In the genomic region with DNA sequence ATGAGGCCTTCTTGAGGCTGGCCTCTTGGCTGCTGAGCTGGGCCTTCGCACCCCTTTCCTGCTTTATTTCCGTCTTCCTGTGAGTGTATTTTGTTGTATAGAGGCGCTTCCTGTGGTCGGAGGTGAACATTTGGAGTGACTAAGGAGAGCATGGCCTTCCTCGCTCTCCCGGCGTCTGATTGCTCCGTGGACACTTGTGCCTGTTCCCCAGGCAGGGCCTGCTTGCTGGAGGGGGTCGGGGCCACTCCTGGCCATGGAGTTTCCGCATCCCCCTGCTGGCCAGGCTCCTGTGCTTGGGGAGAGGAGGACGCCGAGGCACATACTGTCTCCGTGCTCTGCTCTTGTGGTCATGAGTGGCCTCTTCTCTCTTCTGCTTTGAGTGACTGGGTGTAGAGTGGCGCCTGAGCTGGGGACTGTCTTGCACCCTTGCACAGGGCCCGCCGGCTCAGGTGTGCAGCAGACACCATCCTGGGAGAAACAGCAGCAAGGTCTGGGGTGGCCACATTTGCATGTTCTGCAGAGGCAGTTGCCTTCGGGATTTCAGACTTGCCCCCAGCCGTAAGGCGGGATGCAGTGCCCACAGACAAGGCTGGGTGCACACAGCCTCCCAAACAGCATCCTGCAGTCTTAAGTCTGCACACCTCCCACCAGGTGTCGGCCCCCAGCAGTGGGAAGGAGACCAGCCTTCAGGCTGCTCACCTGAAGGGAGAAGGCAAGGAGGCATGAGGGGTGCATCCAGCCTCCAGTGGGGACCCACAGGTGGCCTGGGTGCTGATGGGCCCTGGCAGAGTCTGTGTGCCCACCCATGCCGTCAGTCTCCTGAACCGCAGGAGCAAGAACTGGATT, we compare ENCODE assay signal across 13 cellular contexts. TPM values are rescaled to one million over a fixed set of nuclear protein-coding genes. Genes with fewer than 3 reads are reported as not detected.
DNase-seq lines count a peak whose midpoint lies in the region; ATAC-seq and TF ChIP-seq lines count a peak whose summit lies in the region.
"Had no signal": no experiment of that assay in that cellular context is flagged by ENCODE, and none has a peak within 500 bp of the region (broad histone marks: within the 10 kb centered on the region; RNA-seq: fewer than 3 reads in every experiment).

No MANE protein-coding gene starts in this region.

- in situ Hi-C loops in mammary epithelial cell (cut with MboI; ENCODE audit: low sequenced_read_pairs in 2 of 2), result no loop called here

- H3K27ac Mint-ChIP-seq in WTC11, result peak overlapping the region; percentile 32
- peak overlapping the region; percentile 99 for H3K27ac Mint-ChIP-seq in stimulated activated effector memory CD8-positive, alpha-beta T cell treated with anti-CD3 and anti-CD28 coated beads, Interleukin-12 subunit alpha, Interleukin-12 subunit beta, amount 100 ng/mL, for 72 hours

- no peaks in the 10 kb centered on the region for H3K27me3 Mint-ChIP-seq in WTC11 (ENCODE audit: low read depth)

- H3K4me3 ChIP-seq in SK-N-SH (ENCODE audit: low read depth in 2 of 2, low read length in 1 of 2) (no peak overlapping the region), mammary epithelial cell (replicated peaks in 1 of 3; ENCODE audit: insufficient read depth in 1 of 3, low read depth in 2 of 3, low read length in 3 of 3) (no peak overlapping the region)

- BruUV-seq in mammary epithelial cell (replicated peaks; lab: Mats Ljungman, UMichigan), result no TSS peak

- POLR2A ChIA-PET in SK-N-SH (lab: Yijun Ruan, JAX) (no interaction called here), WTC11 (lab: Charles Lee) (no interaction called here)

- DNase-seq in SK-N-SH, result peak; percentile 39
- DNase-seq in WTC11 (ENCODE audit: low spot score), result peak; percentile 43
- DNase-seq in glomerular endothelial cell (ENCODE audit: extremely low read depth, low read depth, low spot score), result peak; percentile 47
- no peak for DNase-seq in stimulated activated effector memory CD8-positive, alpha-beta T cell treated with anti-CD3 and anti-CD28 coated beads, Interleukin-12 subunit alpha, Interleukin-12 subunit beta, amount 100 ng/mL, for 72 hours (ENCODE audit: low spot score in 2 of 2)
- DNase-seq in putamen (ENCODE audit: low spot score), result no peak
- DNase-seq in mammary epithelial cell, result no peak
- DNase-seq in COLO829 (ENCODE audit: low spot score), result no peak
- DNase-seq: KG1, NCI-H69, T-helper 9 cell had no signal

- no peaks in the 10 kb centered on the region for H3K9me2 ChIP-seq in SK-N-SH

- peaks cover 16 to 81% of the 10 kb centered on the region in 2 experiments; a peak in 3 of 4 replicates for H3K4me1 ChIP-seq in SK-N-SH (ENCODE audit: control insufficient read depth in 1 of 2, insufficient read depth in 2 of 2, low read depth in 1 of 2, low read length in 1 of 2)
- H3K4me1 ChIP-seq in mammary epithelial cell (ENCODE audit: insufficient read depth, low read length), result peaks cover 48% of the 10 kb centered on the region

- H3K9ac ChIP-seq in SK-N-SH (no peak overlapping the region), mammary epithelial cell (ENCODE audit: insufficient read depth, low read length) (no peak overlapping the region)

- peaks cover 92% of the 10 kb centered on the region for H4K20me1 ChIP-seq in SK-N-SH (ENCODE audit: insufficient read depth)
- peaks cover 4% of the 10 kb centered on the region for H4K20me1 ChIP-seq in mammary epithelial cell (ENCODE audit: insufficient read depth, low read length)

- H3K27me3 ChIP-seq in SK-N-SH (ENCODE audit: insufficient read depth), result no peaks in the 10 kb centered on the region
- H3K27me3 ChIP-seq in mammary epithelial cell (ENCODE audit: insufficient read depth, low read length), result no peaks in the 10 kb centered on the region

- intact Hi-C loops in mammary epithelial cell (cut with micrococcal nuclease), result no loop called here

- peaks cover 6% of the 10 kb centered on the region for H3F3A ChIP-seq in SK-N-SH (replicated peaks; ENCODE audit: insufficient read depth)

- H3K9me3 ChIP-seq in SK-N-SH (no peaks in the 10 kb centered on the region), mammary epithelial cell (replicated peaks; ENCODE audit: insufficient read depth, low read length) (no peaks in the 10 kb centered on the region)

- no peak overlapping the region; a peak in 1 of 4 replicates for H3K27ac ChIP-seq in SK-N-SH (ENCODE audit: low read depth in 2 of 2, low read length in 1 of 2)
- H3K27ac ChIP-seq in mammary epithelial cell (ENCODE audit: insufficient read depth, low read depth, low read length), result no peak overlapping the region
- H3K27ac ChIP-seq: 22Rv1 had no signal

- H2AFZ ChIP-seq in SK-N-SH (ENCODE audit: low read depth) (no peak overlapping the region), mammary epithelial cell (ENCODE audit: low read depth, low read length) (no peak overlapping the region)

- dilution Hi-C loops in mammary epithelial cell (cut with HindIII; ENCODE audit: low sequenced_read_pairs), result no loop called here

- TF ChIP-seq CTCF in SK-N-SH (IDR thresholded peaks at IDR 0.05), result no peak
- no peak for TF ChIP-seq CTCF in WTC11 (IDR thresholded peaks at IDR 0.05)
- TF ChIP-seq CTCF in mammary epithelial cell (conservative IDR thresholded peaks at IDR 0.05 in 1 of 2, IDR thresholded peaks at IDR 0.05 in 1 of 2; ENCODE audit: extremely low read depth in 1 of 2, insufficient read depth in 1 of 2, low read depth in 1 of 2, low read length in 2 of 2), result no peak

- WGBS in SK-N-SH (ENCODE audit: low lambda C conversion rate), result 88% methylated on average over 18 of the region's 22 CpGs
- 93% methylated on average over 19 of the region's 22 CpGs for WGBS in mammary epithelial cell (ENCODE audit: low coverage, missing lambda C conversion rate)

- H3K36me3 ChIP-seq in SK-N-SH (replicated peaks in 1 of 2; ENCODE audit: control insufficient read depth in 1 of 2, insufficient read depth in 2 of 2, low read length in 1 of 2), result no peaks in the 10 kb centered on the region
- no peaks in the 10 kb centered on the region for H3K36me3 ChIP-seq in mammary epithelial cell (ENCODE audit: insufficient read depth, low read length)

- peaks cover 54% of the 10 kb centered on the region for H3K4me1 Mint-ChIP-seq in WTC11
- H3K4me1 Mint-ChIP-seq in stimulated activated effector memory CD8-positive, alpha-beta T cell treated with anti-CD3 and anti-CD28 coated beads, Interleukin-12 subunit alpha, Interleukin-12 subunit beta, amount 100 ng/mL, for 72 hours, result peaks cover 100% of the 10 kb centered on the region

- TF ChIP-seq EP300 in SK-N-SH (IDR thresholded peaks at IDR 0.05; ENCODE audit: borderline replicate concordance in 1 of 2, low read depth in 1 of 2, low read length in 1 of 2), result no peak

- H3K4me2 ChIP-seq in SK-N-SH (no peak overlapping the region), mammary epithelial cell (ENCODE audit: insufficient read depth, low read depth, low read length) (no peak overlapping the region)

- H3K79me2 ChIP-seq in SK-N-SH (ENCODE audit: insufficient read depth) (peaks cover 53% of the 10 kb centered on the region), mammary epithelial cell (ENCODE audit: insufficient read depth, low read length) (peaks cover 99% of the 10 kb centered on the region)

- CTCF ChIA-PET in SK-N-SH (lab: Yijun Ruan, JAX) (interaction anchor here (1.0 to 1.6 kb wide), 2 partner anchors 128 to 214 kb away, joined by 3 read pairs; no protein-coding TSS in a partner anchor), WTC11 (lab: Charles Lee) (no interaction called here), mammary epithelial cell (lab: Charles Lee; ENCODE audit: low non-redundant PET) (no interaction called here)

- no peak for ATAC-seq in SK-N-SH treated with all-trans-retinoic acid at 6 μM for 48 hours
- peak; percentile 35 for ATAC-seq in WTC11
- no peak for ATAC-seq in stimulated activated effector memory CD8-positive, alpha-beta T cell treated with anti-CD3 and anti-CD28 coated beads, Interleukin-12 subunit alpha, Interleukin-12 subunit beta, amount 100 ng/mL, for 72 hours

- no peak overlapping the region for H3K4me3 Mint-ChIP-seq in WTC11
- peak overlapping the region; percentile 100 for H3K4me3 Mint-ChIP-seq in stimulated activated effector memory CD8-positive, alpha-beta T cell treated with anti-CD3 and anti-CD28 coated beads, Interleukin-12 subunit alpha, Interleukin-12 subunit beta, amount 100 ng/mL, for 72 hours
- H3K4me3 Mint-ChIP-seq: nephron had no signal

- TF ChIP-seq RAD21 in SK-N-SH (IDR thresholded peaks at IDR 0.05; ENCODE audit: low read length), result no peak

- no peaks in the 10 kb centered on the region for H3K36me3 Mint-ChIP-seq in WTC11
- peaks cover 47% of the 10 kb centered on the region for H3K36me3 Mint-ChIP-seq in stimulated activated effector memory CD8-positive, alpha-beta T cell treated with anti-CD3 and anti-CD28 coated beads, Interleukin-12 subunit alpha, Interleukin-12 subunit beta, amount 100 ng/mL, for 72 hours

- no peaks in the 10 kb centered on the region for H3K9me3 Mint-ChIP-seq in WTC11
- H3K9me3 Mint-ChIP-seq in stimulated activated effector memory CD8-positive, alpha-beta T cell treated with anti-CD3 and anti-CD28 coated beads, Interleukin-12 subunit alpha, Interleukin-12 subunit beta, amount 100 ng/mL, for 72 hours, result no peaks in the 10 kb centered on the region
- H3K9me3 Mint-ChIP-seq: nephron had no signal

TF ChIP-seq in SK-N-SH, 30 proteins besides CTCF, POLR2A, EP300 and RAD21 (continues in another document):
- no peak for TF ChIP-seq NRF1 (IDR thresholded peaks at IDR 0.05; ENCODE audit: low read depth, low read length)

TF ChIP-seq in SK-N-SH treated with all-trans-retinoic acid at 6 μM for 48 hours, 23 proteins besides CTCF, POLR2A, EP300 and RAD21 (continues in another document):
- TF ChIP-seq ZFP30 (CRISPR knock-in tag; IDR thresholded peaks at IDR 0.05) (no peak), CSDC2 (CRISPR knock-in tag; IDR thresholded peaks at IDR 0.05) (no peak), ZFP3 (CRISPR knock-in tag; IDR thresholded peaks at IDR 0.05) (no peak), OSR1 (CRISPR knock-in tag; IDR thresholded peaks at IDR 0.05) (no peak)

TF ChIP-seq in WTC11, 78 proteins besides CTCF, POLR2A, EP300 and RAD21:
- TF ChIP-seq GRHL2 (CRISPR knock-in tag; IDR thresholded peaks at IDR 0.05; ENCODE audit: insufficient replicate concordance, severe bottlenecking) (no peak), SMAD4 (CRISPR knock-in tag; IDR thresholded peaks at IDR 0.05) (0 out of 2 replicates have a peak, but pooled peaks have one; percentile 27)

RNA-seq across cellular contexts. Expression of gene KLF13, which starts 16.4 kb away (rescaled TPM):
- polyA plus RNA-seq in SK-N-SH (2012; rRNA removed), result 7.1 and 8.6 TPM in 2 replicates
- polyA plus RNA-seq in SK-N-SH (2012; cell fraction: cytosol; rRNA removed), result 9.4 and 11.1 TPM in 2 replicates
- 7.4 and 9.3 TPM in 2 replicates for polyA plus RNA-seq in SK-N-SH (2012; cell fraction: nucleus; rRNA removed)
- total RNA-seq in WTC11 (2021), result 36.9 to 38.1 TPM (median 37.2 TPM) in 3 replicates
- 41.2 and 52.9 TPM in 2 replicates for total RNA-seq in glomerular endothelial cell
- 10 to 100 TPM; 49.8 to 62.3 TPM for total RNA-seq in mammary epithelial cell
- polyA plus RNA-seq in mammary epithelial cell, result 25.1 TPM
- polyA minus RNA-seq in mammary epithelial cell, result 40.5 TPM

Comparison
In these comparisons a context has a peak if more than half of its experiments do, and no peak if none do; other contexts are left out.
1. DNase-seq: peak in SK-N-SH (single experiment), WTC11 (single experiment) and glomerular endothelial cell (single experiment); none in stimulated activated effector memory CD8-positive, alpha-beta T cell treated with anti-CD3 and anti-CD28 coated beads, Interleukin-12 subunit alpha, Interleukin-12 subunit beta, amount 100 ng/mL, for 72 hours (0 of 2), putamen (single experiment), mammary epithelial cell (single experiment) and COLO829 (single experiment).